Comparison of ENCODE assay signal across 10 cellular contexts in the genomic region with DNA sequence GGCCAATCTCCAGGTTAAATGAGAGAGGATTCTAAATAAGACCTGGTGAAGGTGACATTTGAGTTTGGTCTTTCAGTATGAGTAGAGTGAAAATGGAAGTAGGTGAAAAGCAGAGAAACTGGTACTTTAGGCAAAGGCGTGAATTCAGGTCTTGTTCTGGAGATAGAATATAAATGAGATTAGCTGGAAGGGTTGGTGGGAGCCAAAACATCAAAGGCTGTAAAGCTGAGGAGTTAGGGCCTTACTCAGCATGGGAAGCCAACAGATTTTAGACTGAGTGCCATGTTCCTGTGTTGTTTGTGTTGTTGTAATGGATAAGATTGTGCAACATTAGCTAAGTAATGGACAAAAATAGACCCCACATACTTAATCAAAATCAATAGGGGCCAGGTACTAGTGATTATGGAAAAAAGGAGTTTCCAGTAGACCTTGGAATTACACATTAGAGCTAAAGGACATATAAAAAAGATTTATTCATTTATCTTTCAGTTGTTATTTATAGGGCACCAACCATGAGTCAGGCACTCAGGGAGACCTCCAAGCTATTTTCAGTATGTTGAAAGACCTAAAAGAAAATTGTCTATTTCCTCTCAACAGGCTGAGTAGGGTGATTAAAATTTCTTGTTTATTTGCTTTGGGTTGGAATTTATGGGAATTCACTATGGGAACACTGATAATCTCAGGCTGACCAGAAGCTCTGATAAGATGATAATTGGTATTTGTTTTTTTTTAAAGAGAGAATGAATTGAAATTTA. TPM values are rescaled to one million over a fixed set of nuclear protein-coding genes. Genes with fewer than 3 reads are reported as not detected.
DNase-seq lines count a peak whose midpoint lies in the region; ATAC-seq and TF ChIP-seq lines count a peak whose summit lies in the region.
"Had no signal": no experiment of that assay in that cellular context is flagged by ENCODE, and none has a peak within 500 bp of the region (broad histone marks: within the 10 kb centered on the region; RNA-seq: fewer than 3 reads in every experiment).

No MANE protein-coding gene starts in this region.

- no peaks in the 10 kb centered on the region for H3K27me3 ChIP-seq in naive thymus-derived CD4-positive, alpha-beta T cell (ENCODE audit: control insufficient read depth in 2 of 2, insufficient read depth in 2 of 2, low read length in 2 of 2)
- H3K27me3 ChIP-seq in colonic mucosa, result no peaks in the 10 kb centered on the region

- DNase-seq in AG09309 (ENCODE audit: low read depth) (peak; percentile 77), HT1080 (ENCODE audit: low read depth) (peak; percentile 77), choroid plexus epithelial cell (ENCODE audit: low read depth) (peak; percentile 64), pons (ENCODE audit: low spot score) (no peak), colonic mucosa (no peak), NCI-H1092 (lab: John Stamatoyannopoulos, UW) (no peak)
- DNase-seq in naive thymus-derived CD4-positive, alpha-beta T cell, result no peak
- DNase-seq: activated CD8-positive, alpha-beta memory T cell treated with anti-CD3 and anti-CD28 coated beads, Interleukin-2, amount 10 ng/mL, durations not matched to agents 7 days and 5 days; DMS 273 treated with DMSO at 0.1 percent for 48 hours had no signal

- no peaks in the 10 kb centered on the region for H3K9me3 ChIP-seq in naive thymus-derived CD4-positive, alpha-beta T cell (ENCODE audit: control insufficient read depth in 2 of 3, low read length in 3 of 3)
- no peaks in the 10 kb centered on the region for H3K9me3 ChIP-seq in colonic mucosa

- H3K27me3 Mint-ChIP-seq in naive thymus-derived CD4-positive, alpha-beta T cell, result peaks cover 0 to 22% (median 8%) of the 10 kb centered on the region in 5 donors

- H3K36me3 ChIP-seq in naive thymus-derived CD4-positive, alpha-beta T cell (ENCODE audit: control insufficient read depth in 2 of 3, insufficient read depth in 3 of 3, low read length in 3 of 3), result no peaks in the 10 kb centered on the region
- H3K36me3 ChIP-seq in colonic mucosa, result no peaks in the 10 kb centered on the region

- H3K27ac Mint-ChIP-seq in naive thymus-derived CD4-positive, alpha-beta T cell, result no peak overlapping the region
- H3K27ac Mint-ChIP-seq: activated CD8-positive, alpha-beta memory T cell treated with anti-CD3 and anti-CD28 coated beads, Interleukin-2, amount 10 ng/mL, durations not matched to agents 7 days and 5 days had no signal

- ATAC-seq in GM19395 (IDR thresholded peaks at IDR 0.05; ENCODE audit: unreplicated experiment), result peak; percentile 82
- no peak for ATAC-seq in naive thymus-derived CD4-positive, alpha-beta T cell
- ATAC-seq: activated CD8-positive, alpha-beta memory T cell treated with anti-CD3 and anti-CD28 coated beads, Interleukin-2, amount 10 ng/mL, durations not matched to agents 7 days and 5 days had no signal

- CTCF ChIA-PET in naive thymus-derived CD4-positive, alpha-beta T cell (lab: Charles Lee), result interaction anchor here (1.0 kb wide), 1 partner anchor 244 kb away, joined by 3 read pairs; no protein-coding TSS in a partner anchor

- no peak overlapping the region for H3K9ac ChIP-seq in colonic mucosa (ENCODE audit: low read depth in 2 of 2, low read length in 2 of 2)

- H3K9me3 Mint-ChIP-seq in naive thymus-derived CD4-positive, alpha-beta T cell, result no peaks in the 10 kb centered on the region

- intact Hi-C loops in naive thymus-derived CD4-positive, alpha-beta T cell (cut with micrococcal nuclease), result loop anchor here in 1 of 2 donors (1.0 kb wide), 1 partner anchor 12 kb away; no protein-coding TSS in a partner anchor
- intact Hi-C loops in colonic mucosa (cut with DNase I), result no loop called here

- no peaks in the 10 kb centered on the region for H3K36me3 Mint-ChIP-seq in naive thymus-derived CD4-positive, alpha-beta T cell
- H3K36me3 Mint-ChIP-seq: activated CD8-positive, alpha-beta memory T cell treated with anti-CD3 and anti-CD28 coated beads, Interleukin-2, amount 10 ng/mL, durations not matched to agents 7 days and 5 days had no signal

- POLR2A ChIA-PET in naive thymus-derived CD4-positive, alpha-beta T cell (lab: Charles Lee), result no interaction called here

- H3K4me1 Mint-ChIP-seq in naive thymus-derived CD4-positive, alpha-beta T cell, result peaks cover 0 to 3% (median under 1%) of the 10 kb centered on the region in 7 donors

- no peak overlapping the region for H3K4me3 Mint-ChIP-seq in naive thymus-derived CD4-positive, alpha-beta T cell
- H3K4me3 Mint-ChIP-seq: activated CD8-positive, alpha-beta memory T cell treated with anti-CD3 and anti-CD28 coated beads, Interleukin-2, amount 10 ng/mL, durations not matched to agents 7 days and 5 days had no signal

- H3K4me3 ChIP-seq in AG09309 (ENCODE audit: control insufficient read depth, low read depth, low read length), result no peak overlapping the region
- no peak overlapping the region for H3K4me3 ChIP-seq in choroid plexus epithelial cell (ENCODE audit: low read depth, low read length)
- H3K4me3 ChIP-seq in naive thymus-derived CD4-positive, alpha-beta T cell (ENCODE audit: low read length), result no peak overlapping the region
- H3K4me3 ChIP-seq in colonic mucosa, result no peak overlapping the region

- no peaks in the 10 kb centered on the region for H3K4me1 ChIP-seq in naive thymus-derived CD4-positive, alpha-beta T cell (ENCODE audit: control insufficient read depth in 2 of 2, insufficient read depth in 2 of 2, low read length in 2 of 2)
- no peaks in the 10 kb centered on the region for H3K4me1 ChIP-seq in colonic mucosa

- no peak for TF ChIP-seq CTCF in AG09309 (IDR thresholded peaks at IDR 0.05; ENCODE audit: control insufficient read depth, insufficient read depth, low read depth, low read length, missing control alignments)
- no peak for TF ChIP-seq CTCF in choroid plexus epithelial cell (conservative IDR thresholded peaks at IDR 0.05; ENCODE audit: low read depth, low read length)
- no peak for TF ChIP-seq CTCF in colonic mucosa (IDR thresholded peaks at IDR 0.05)

- H3K27ac ChIP-seq in naive thymus-derived CD4-positive, alpha-beta T cell (ENCODE audit: low read depth, low read length), result no peak overlapping the region
- H3K27ac ChIP-seq in colonic mucosa, result no peak overlapping the region

RNA-seq across cellular contexts. Expression of a gene that starts 20.8 kb away (rescaled TPM):
- total RNA-seq in HT1080 (2014; rRNA removed; shearing (Covaris generic)), result 0.68 and 0.87 TPM in 2 replicates
- polyA plus RNA-seq in HT1080 (2015; cell fraction: cytosol; rRNA removed), result 1.4 and 2.4 TPM in 2 replicates
- 0.90 and 1.1 TPM in 2 replicates for polyA plus RNA-seq in HT1080 (2015; cell fraction: nucleus; rRNA removed)
- not detected for total RNA-seq in naive thymus-derived CD4-positive, alpha-beta T cell
- not detected for polyA plus RNA-seq in naive thymus-derived CD4-positive, alpha-beta T cell
- total RNA-seq in colonic mucosa, result 10 to 100 TPM; 17.6 to 44.1 TPM
- total RNA-seq: activated CD8-positive, alpha-beta memory T cell treated with anti-CD3 and anti-CD28 coated beads, Interleukin-2, amount 10 ng/mL, durations not matched to agents 7 days and 5 days had no signal

RNA-seq across cellular contexts. Expression of a gene that starts 58.2 kb away (rescaled TPM):
- total RNA-seq in HT1080 (2014; rRNA removed; shearing (Covaris generic)), result 2.7 and 4.3 TPM in 2 replicates
- polyA plus RNA-seq in HT1080 (2015; cell fraction: cytosol; rRNA removed), result 1.3 and 1.7 TPM in 2 replicates
- 2.5 and 3.5 TPM in 2 replicates for polyA plus RNA-seq in HT1080 (2015; cell fraction: nucleus; rRNA removed)
- 10 to 100 TPM in 1 of 5 experiments, 1 to 10 TPM in 4; 4.0 to 19.1 (median 5.7) TPM for total RNA-seq in naive thymus-derived CD4-positive, alpha-beta T cell
- 1 to 10 TPM in 1 of 2 donors, under 1 TPM in 1; 0.48 to 1.3 TPM for polyA plus RNA-seq in naive thymus-derived CD4-positive, alpha-beta T cell
- total RNA-seq in colonic mucosa, result 10 to 100 TPM; 15.0 to 15.6 TPM

Comparison
In these comparisons a context has a peak if more than half of its experiments do, and no peak if none do; other contexts are left out.
1. DNase-seq: peak in AG09309 (single experiment), HT1080 (single experiment) and choroid plexus epithelial cell (single experiment); none in pons (single experiment), naive thymus-derived CD4-positive, alpha-beta T cell (0 of 9), colonic mucosa (single experiment) and NCI-H1092 (single experiment).